ENCODE assay signal across 8 cellular contexts in the genomic region with DNA sequence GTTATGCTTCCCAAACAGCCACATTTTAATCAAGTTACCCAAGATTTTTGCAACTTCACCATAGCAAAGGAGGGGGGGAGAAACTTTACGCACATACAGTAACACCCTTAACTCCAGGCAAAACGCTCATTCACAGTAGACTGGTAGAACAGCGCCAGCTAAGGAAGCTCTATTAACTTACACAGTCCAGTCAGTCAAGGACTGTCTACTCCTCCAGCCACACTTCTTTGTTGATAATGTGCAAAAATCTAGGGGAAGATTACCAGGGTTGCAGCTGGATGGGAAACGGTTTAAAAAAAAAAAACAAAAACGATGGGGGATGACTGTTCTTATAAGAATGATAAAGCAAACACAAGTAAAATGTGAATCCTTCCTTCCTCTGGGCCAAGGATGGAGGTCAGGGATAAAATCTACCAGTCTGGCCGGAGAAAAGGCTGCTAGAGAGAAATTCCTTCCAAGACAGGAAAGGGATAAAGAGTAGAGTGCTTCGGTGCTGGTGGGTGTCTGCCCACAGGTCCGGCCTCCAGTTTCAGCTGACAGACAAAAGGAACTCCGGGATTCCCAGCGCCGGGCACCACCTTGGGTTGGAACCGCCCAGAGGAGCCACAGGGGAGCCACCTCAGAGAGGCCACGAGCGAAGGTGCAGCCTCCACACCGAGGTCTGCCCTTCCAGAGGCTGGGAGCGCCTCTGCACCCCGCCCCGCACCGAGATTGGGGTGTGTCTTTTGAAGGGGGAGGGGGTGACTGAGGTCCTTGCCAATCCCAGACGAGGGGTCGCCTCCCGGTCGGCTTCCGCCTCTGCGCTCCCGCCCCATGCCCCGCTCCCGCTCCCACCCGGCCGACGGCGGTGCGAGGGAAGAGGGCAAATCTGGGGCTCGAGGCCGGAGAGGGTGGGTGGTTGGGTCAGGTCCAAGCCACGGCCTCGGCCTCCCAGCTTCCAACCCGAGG. TPM values are rescaled to one million over a fixed set of nuclear protein-coding genes. Genes with fewer than 3 reads are reported as not detected.
DNase-seq lines count a peak whose midpoint lies in the region; ATAC-seq and TF ChIP-seq lines count a peak whose summit lies in the region.

No MANE protein-coding gene starts in this region.

- no peak overlapping the region for H3K23ac ChIP-seq in trophoblast cell (ENCODE audit: low read length)

- TF ChIP-seq CTCF in left ventricle myocardium inferior (IDR thresholded peaks at IDR 0.05; ENCODE audit: borderline replicate concordance), result no peak

- peak overlapping the region; percentile 97 for H2BK5ac ChIP-seq in trophoblast cell (ENCODE audit: low read depth, low read length, poor library complexity)

- no peaks in the 10 kb centered on the region for H3K9me3 ChIP-seq in left ventricle myocardium inferior (replicated peaks)
- no peaks in the 10 kb centered on the region for H3K9me3 ChIP-seq in trophoblast cell (ENCODE audit: insufficient read depth, low read depth, low read length)

- H3K4ac ChIP-seq in trophoblast cell (ENCODE audit: low read depth, low read length), result peak overlapping the region; percentile 95

- peaks cover 15% of the 10 kb centered on the region for H3K79me1 ChIP-seq in trophoblast cell (ENCODE audit: low read length)

- peak overlapping the region; percentile 17 for H2BK12ac ChIP-seq in trophoblast cell (ENCODE audit: low read length)

- H4K91ac ChIP-seq in trophoblast cell (ENCODE audit: low read depth, low read length), result peak overlapping the region; percentile 97

- H3K9ac ChIP-seq in trophoblast cell (ENCODE audit: low read length), result peak overlapping the region; percentile 98

- peak overlapping the region; percentile 92 for H3K4me3 ChIP-seq in left ventricle myocardium inferior
- H3K4me3 ChIP-seq in trophoblast cell (ENCODE audit: low read depth, low read length), result peak overlapping the region; percentile 88

- H4K12ac ChIP-seq in trophoblast cell (ENCODE audit: low read depth, low read length), result peak overlapping the region; percentile 82

- peak overlapping the region; percentile 71 for H3K4me2 ChIP-seq in trophoblast cell (ENCODE audit: low read length)

- peak overlapping the region; percentile 84 for H3K27ac ChIP-seq in angular gyrus (ENCODE audit: low read depth, low read length)
- peak overlapping the region; percentile 97 for H3K27ac ChIP-seq in left ventricle myocardium inferior (replicated peaks)
- H3K27ac ChIP-seq in trophoblast cell (ENCODE audit: low read depth, low read length), result peak overlapping the region; percentile 99

- intact Hi-C loops in left ventricle myocardium inferior (cut with micrococcal nuclease), result no loop called here

- H3K79me2 ChIP-seq in trophoblast cell (ENCODE audit: control insufficient read depth, insufficient read depth, low read length, poor library complexity), result peaks cover 14% of the 10 kb centered on the region

- H3K27me3 ChIP-seq in left ventricle myocardium inferior (ENCODE audit: low read depth) (no peaks in the 10 kb centered on the region), trophoblast cell (ENCODE audit: insufficient read depth, low read length) (no peaks in the 10 kb centered on the region)

- H2BK120ac ChIP-seq in trophoblast cell (ENCODE audit: insufficient read depth, low read length, poor library complexity), result peak overlapping the region; percentile 81

- no CpG with 5 or more reads among the region's 38 CpGs for WGBS in trophoblast cell (ENCODE audit: extremely low coverage, insufficient coverage, insufficient read length)

- H3K4me1 ChIP-seq in left ventricle myocardium inferior, result peaks cover 51% of the 10 kb centered on the region
- H3K4me1 ChIP-seq in trophoblast cell (ENCODE audit: control insufficient read depth in 1 of 2, insufficient read depth in 2 of 2, low read length in 2 of 2), result peaks cover 0 to 6% of the 10 kb centered on the region in 2 experiments

- peak overlapping the region; percentile 90 for H4K8ac ChIP-seq in trophoblast cell (ENCODE audit: low read depth, low read length)

- DNase-seq in DMS79 treated with DMSO at 0.1 percent for 48 hours (lab: John Stamatoyannopoulos, UW) (peak; percentile 24), NCI-H69 (lab: John Stamatoyannopoulos, UW) (peak; percentile 85), left ventricle myocardium inferior (no peak), trophoblast cell (peak; percentile 72 to 75), retina (no peak)

- H2AK5ac ChIP-seq in trophoblast cell (ENCODE audit: low read length), result peak overlapping the region; percentile 59

- peaks cover 4% of the 10 kb centered on the region for H3K36me3 ChIP-seq in left ventricle myocardium inferior
- H3K36me3 ChIP-seq in trophoblast cell (ENCODE audit: control insufficient read depth in 1 of 2, insufficient read depth in 2 of 2, low read length in 2 of 2), result peaks cover 0 to 4% of the 10 kb centered on the region in 2 experiments

- H3K18ac ChIP-seq in trophoblast cell (ENCODE audit: low read length), result peak overlapping the region; percentile 90

- H3K14ac ChIP-seq in trophoblast cell (ENCODE audit: low read length), result peak overlapping the region; percentile 98

- H2AFZ ChIP-seq in trophoblast cell (ENCODE audit: insufficient read depth, low read length, poor library complexity), result peak overlapping the region; percentile 79

- ATAC-seq in GM19438 (IDR thresholded peaks at IDR 0.05; ENCODE audit: low read depth, unreplicated experiment), result peak; percentile 39
- ATAC-seq in HG03442 (IDR thresholded peaks at IDR 0.05; ENCODE audit: unreplicated experiment), result peak; percentile 20

RNA-seq across cellular contexts. Expression of gene ANKRD50, which starts 0.8 kb away (rescaled TPM):
- total RNA-seq in left ventricle myocardium inferior, result 5.5 TPM
- polyA plus RNA-seq in trophoblast cell (2013), result 20.4 and 20.9 TPM in 2 replicates

Comparison
In these comparisons a context has a peak if more than half of its experiments do, and no peak if none do; other contexts are left out.
1. DNase-seq: peak in DMS79 treated with DMSO at 0.1 percent for 48 hours (single experiment), NCI-H69 (single experiment) and trophoblast cell (2 of 2); none in left ventricle myocardium inferior (single experiment) and retina (single experiment).
2. Peak in every context shown above with its lines, with median percentiles within 50 percentile points of each other: H3K27ac ChIP-seq.